ENCODE assay signal across 7 cellular contexts in genomic region chr1:241531195-241532172, GRCh38. TPM values are rescaled to one million over a fixed set of nuclear protein-coding genes. Genes with fewer than 3 reads are reported as not detected.
DNase-seq lines count a peak whose midpoint lies in the region; ATAC-seq, FAIRE-seq and TF ChIP-seq lines count a peak whose summit lies in the region.

No MANE protein-coding gene starts in this region.

- H3K36me3 Mint-ChIP-seq in IgD-negative memory B cell (peaks cover under 1% of the 10 kb centered on the region), immature natural killer cell (no peaks in the 10 kb centered on the region)

- peak; percentile 78 for FAIRE-seq in K562 (lab: Jason Lieb, UNC)

- H3K27me3 ChIP-seq in GM23248 (replicated peaks; ENCODE audit: insufficient read depth) (no peaks in the 10 kb centered on the region), K562 (ENCODE audit: control insufficient read depth in 2 of 2, insufficient read depth in 2 of 2, low read length in 2 of 2) (no peaks in the 10 kb centered on the region)

- H3K9me2 ChIP-seq in GM23248 (ENCODE audit: insufficient read depth): no peaks in the 10 kb centered on the region

- no TSS peak for BruUV-seq in K562 (replicated peaks; lab: Mats Ljungman, UMichigan)

- CTCF ChIA-PET in K562 (lab: Yijun Ruan, JAX; ENCODE audit: low intra/inter-chr PET ratio): interaction anchor here (0.6 to 2.9 kb wide), 12 partner anchors 9 to 1255 kb away, joined by 3 to 43 read pairs (median 4); partner anchors contain the start of genes EXO1 and MAP1LC3C

- peaks cover 20 to 32% (median 28%) of the 10 kb centered on the region in 3 donors for H3K4me1 Mint-ChIP-seq in IgD-negative memory B cell
- peaks cover 6 to 14% of the 10 kb centered on the region in 2 donors for H3K4me1 Mint-ChIP-seq in immature natural killer cell

- ATAC-seq in K562: peak; percentile 87

- peak overlapping the region; percentile 98 for H3K4me2 ChIP-seq in GM23248 (ENCODE audit: unreplicated experiment)
- H3K4me2 ChIP-seq in K562 (ENCODE audit: insufficient read depth, low read length): peak overlapping the region; percentile 69

- peak; percentile 95 to 97 for TF ChIP-seq RAD21 in K562 (CRISPR knock-in tag; conservative IDR thresholded peaks at IDR 0.05 in 1 of 2, IDR thresholded peaks at IDR 0.05 in 1 of 2)

- intact Hi-C loops in K562 (cut with micrococcal nuclease): loop anchor here (1.0 to 5.0 kb wide), 5 partner anchors 80 to 486 kb away; partner anchors contain the start of gene MAP1LC3C

- peak overlapping the region; percentile 97 for H2AFZ ChIP-seq in GM23248
- H2AFZ ChIP-seq in K562 (ENCODE audit: low read depth, low read length): peak overlapping the region; percentile 90

- POLR2A ChIA-PET in K562 (lab: Yijun Ruan, JAX): interaction anchor here (0.6 kb wide), 1 partner anchor 332 kb away, joined by 3 read pairs; no protein-coding TSS in a partner anchor

- H3K27ac ChIP-seq in GM23248 (peak overlapping the region; percentile 32), K562 (ENCODE audit: extremely low read depth, low read depth, low read length) (peak overlapping the region; percentile 48)

- in situ Hi-C loops in GM23248 (cut with MboI) (loop anchor here (10.0 kb wide), 1 partner anchor 303 kb away; no protein-coding TSS in a partner anchor), K562 (cut with MboI) (no loop called here)

- H3K9ac ChIP-seq in GM23248: peak overlapping the region; percentile 71
- peak overlapping the region in 1 of 2 experiments; percentile 60; a peak in 2 of 4 replicates for H3K9ac ChIP-seq in K562 (ENCODE audit: insufficient read depth in 1 of 2, low read depth in 2 of 2, low read length in 2 of 2)

- H4K20me1 ChIP-seq in GM23248 (ENCODE audit: insufficient read depth) (no peaks in the 10 kb centered on the region), K562 (replicated peaks; ENCODE audit: control insufficient read depth, insufficient read depth, low read length) (no peaks in the 10 kb centered on the region)

- no peaks in the 10 kb centered on the region for H3K36me3 ChIP-seq in GM23248 (ENCODE audit: low read depth)
- no peaks in the 10 kb centered on the region for H3K36me3 ChIP-seq in K562 (ENCODE audit: control insufficient read depth, insufficient read depth, low read length)

- TF ChIP-seq POLR2A in K562 (conservative IDR thresholded peaks at IDR 0.05): no peak

- H3K9me1 ChIP-seq in K562 (ENCODE audit: control insufficient read depth, insufficient read depth, low read length): no peaks in the 10 kb centered on the region

- H3K27me3 Mint-ChIP-seq in IgD-negative memory B cell (no peaks in the 10 kb centered on the region), immature natural killer cell (ENCODE audit: low read depth in 3 of 3) (peaks cover 0 to 11% (median 6%) of the 10 kb centered on the region in 3 donors)

- no peaks in the 10 kb centered on the region for H3F3A ChIP-seq in GM23248 (ENCODE audit: insufficient read depth)

- 1% methylated on average over 11 of the region's 11 CpGs for WGBS in GM23248 (ENCODE audit: low coverage in 1 of 2, low lambda C conversion rate in 2 of 2, missing lambda C conversion rate in 2 of 2), 2 experiments
- WGBS in K562 (ENCODE audit: insufficient coverage, low coverage, missing lambda C conversion rate): 2% methylated on average over 11 of the region's 11 CpGs

- no peak; the same call in 1 of the 2 replicates for TF ChIP-seq EP300 in K562 (IDR thresholded peaks at IDR 0.05; ENCODE audit: low read length)

- H3K9me3 ChIP-seq in GM23248 (ENCODE audit: low read depth): no peaks in the 10 kb centered on the region
- no peaks in the 10 kb centered on the region for H3K9me3 ChIP-seq in K562 (replicated peaks; ENCODE audit: control insufficient read depth, insufficient read depth, low read depth, low read length)

- H3K4me3 ChIP-seq in GM23248: peak overlapping the region; percentile 92
- peak overlapping the region; percentile 31 for H3K4me3 ChIP-seq in K562

- H3K9me3 Mint-ChIP-seq in IgD-negative memory B cell (no peaks in the 10 kb centered on the region), immature natural killer cell (no peaks in the 10 kb centered on the region)

- H3K79me2 ChIP-seq in GM23248 (ENCODE audit: insufficient read depth) (no peaks in the 10 kb centered on the region), K562 (ENCODE audit: control insufficient read depth, insufficient read depth, low read length) (no peaks in the 10 kb centered on the region)

- no peaks in the 10 kb centered on the region for H3K4me1 ChIP-seq in GM23248 (ENCODE audit: insufficient read depth)
- H3K4me1 ChIP-seq in K562 (replicated peaks in 1 of 2; ENCODE audit: control insufficient read depth in 2 of 2, insufficient read depth in 2 of 2, low read length in 2 of 2): peaks cover 0 to 4% of the 10 kb centered on the region in 2 experiments; a peak in 2 of 5 replicates

- peak; percentile 46 for TF ChIP-seq CTCF in GM10266 (IDR thresholded peaks at IDR 0.05; ENCODE audit: control insufficient read depth, insufficient read depth, low read depth, missing control alignments)
- TF ChIP-seq CTCF in K562 (IDR thresholded peaks at IDR 0.05 in 2 of 3, conservative IDR thresholded peaks at IDR 0.05 in 1 of 3; ENCODE audit: insufficient read depth in 2 of 3, low read depth in 1 of 3, low read length in 3 of 3): peak; percentile 55 to 91 (median 61)

- H3K27ac Mint-ChIP-seq in IgD-negative memory B cell (peak overlapping the region; percentile 87 to 99 (median 98)), immature natural killer cell (peak overlapping the region; percentile 73 to 95 (median 87))

- peak; percentile 22 for DNase-seq in GM10266 (ENCODE audit: extremely low spot score)
- peak; percentile 84 for DNase-seq in GM23248
- peak; percentile 79 to 97 for DNase-seq in NOMO-1 (lab: John Stamatoyannopoulos, UW; ENCODE audit: unreplicated experiment in 2 of 2)
- peak; percentile 32 to 83 (median 51) for DNase-seq in K562 (ENCODE audit: extremely low read depth in 1 of 4, low spot score in 3 of 4)
- peak; percentile 58 to 66 (median 64) for DNase-seq in immature natural killer cell
- peak; percentile 45 for DNase-seq in smooth muscle cell of the brain vasculature (ENCODE audit: low read depth, low spot score)

- H3K4me3 Mint-ChIP-seq in IgD-negative memory B cell (peak overlapping the region; percentile 94 to 98 (median 96)), immature natural killer cell (peak overlapping the region; percentile 96 to 100 (median 97))

TF ChIP-seq in K562, 482 proteins besides CTCF, POLR2A, EP300 and RAD21 (continues in another document):
- no peak for TF ChIP-seq EZH2 (IDR thresholded peaks at IDR 0.05; ENCODE audit: borderline replicate concordance, low read depth, low read length)

RNA-seq across cellular contexts. Expression of gene KMO, which starts 0.7 kb away (rescaled TPM):
- total RNA-seq in GM23248 (2014; rRNA removed; shearing (Covaris generic)): not detected in 2 replicates
- polyA plus RNA-seq in GM23248 (2016; fragmentation: Nextera tagmentation; extraction: Ambion mirVana): not detected in 2 replicates
- 10.9 TPM for polyA plus RNA-seq in IgD-negative memory B cell
- total RNA-seq in K562 (2011; cell fraction: chromatin; rRNA removed; ENCODE audit: low replicate concordance): not detected in 2 replicates
- total RNA-seq in K562 (2011; cell fraction: nucleolus; rRNA removed): not detected in 2 replicates
- 0.53 TPM in 1 of 2 replicates, not detected in the other for total RNA-seq in K562 (2011; cell fraction: nucleoplasm; rRNA removed)
- total RNA-seq in K562 (2014; rRNA removed): not detected in 2 replicates
- not detected in 2 replicates for total RNA-seq in K562 (2014; rRNA removed; fragmentation: Illumina TruSeq; extraction: Trizol)
- total RNA-seq in K562 (2015; rRNA removed; fragmentation: Illumina TruSeq; extraction: Trizol): 0.11 and 0.19 TPM in 2 replicates
- not detected in 2 replicates for total RNA-seq in K562 (2021)
- 0.01 and 0.03 TPM in 2 replicates for polyA plus RNA-seq in K562 (2011; rRNA removed)
- not detected in 2 replicates for polyA plus RNA-seq in K562 (2011; cell fraction: cytosol; rRNA removed)
- polyA plus RNA-seq in K562 (2011; cell fraction: nucleus; rRNA removed): 0.03 TPM in 1 of 2 replicates, not detected in the other
- polyA plus RNA-seq in K562 (2012): 0.06 and 0.12 TPM in 2 replicates
- not detected in 2 replicates for polyA plus RNA-seq in K562 (2014; fragmentation: Illumina TruSeq; extraction: Trizol)
- under 1 TPM in 1 of 2 experiments, not detected in 1; 0.01 TPM for polyA plus RNA-seq in K562 (2014; fragmentation: Nextera tagmentation; extraction: Ambion mirVana)
- 0.04 TPM in 1 of 2 replicates, not detected in the other for polyA plus RNA-seq in K562 (2014; rRNA removed)
- not detected in 2 replicates for polyA minus RNA-seq in K562 (2011; rRNA and poly(A)+ RNA removed)
- not detected in 2 replicates for polyA minus RNA-seq in K562 (2011; cell fraction: cytosol; rRNA and poly(A)+ RNA removed)
- polyA minus RNA-seq in K562 (2011; cell fraction: nucleus; rRNA and poly(A)+ RNA removed): 0.11 TPM in 1 of 2 replicates, not detected in the other
- not detected for polyA plus RNA-seq in immature natural killer cell

RNA-seq across cellular contexts. Expression of gene FH, which starts 11.9 kb away (rescaled TPM):
- 63.1 and 87.3 TPM in 2 replicates for total RNA-seq in GM23248 (2014; rRNA removed; shearing (Covaris generic))
- polyA plus RNA-seq in GM23248 (2016; fragmentation: Nextera tagmentation; extraction: Ambion mirVana): 71.7 and 74.5 TPM in 2 replicates
- 47.1 TPM for polyA plus RNA-seq in IgD-negative memory B cell
- 50.4 and 162 TPM in 2 replicates for total RNA-seq in K562 (2011; cell fraction: chromatin; rRNA removed; ENCODE audit: low replicate concordance)
- 40.0 and 44.2 TPM in 2 replicates for total RNA-seq in K562 (2011; cell fraction: nucleolus; rRNA removed)
- 59.3 and 65.7 TPM in 2 replicates for total RNA-seq in K562 (2011; cell fraction: nucleoplasm; rRNA removed)
- 130 and 160 TPM in 2 replicates for total RNA-seq in K562 (2014; rRNA removed)
- total RNA-seq in K562 (2014; rRNA removed; fragmentation: Illumina TruSeq; extraction: Trizol): 240 and 270 TPM in 2 replicates
- total RNA-seq in K562 (2015; rRNA removed; fragmentation: Illumina TruSeq; extraction: Trizol): 214 and 215 TPM in 2 replicates
- total RNA-seq in K562 (2021): 208 and 211 TPM in 2 replicates
- polyA plus RNA-seq in K562 (2011; rRNA removed): 184 and 233 TPM in 2 replicates
- 87.3 and 123 TPM in 2 replicates for polyA plus RNA-seq in K562 (2011; cell fraction: cytosol; rRNA removed)
- 59.9 and 94.3 TPM in 2 replicates for polyA plus RNA-seq in K562 (2011; cell fraction: nucleus; rRNA removed)
- polyA plus RNA-seq in K562 (2012): 169 and 211 TPM in 2 replicates
- 187 and 196 TPM in 2 replicates for polyA plus RNA-seq in K562 (2014; fragmentation: Illumina TruSeq; extraction: Trizol)
- polyA plus RNA-seq in K562 (2014; fragmentation: Nextera tagmentation; extraction: Ambion mirVana): 100 to 1,000 TPM; 117 to 163 TPM
- polyA plus RNA-seq in K562 (2014; rRNA removed): 224 and 237 TPM in 2 replicates
- polyA minus RNA-seq in K562 (2011; rRNA and poly(A)+ RNA removed): 394 and 403 TPM in 2 replicates
- 91.0 and 111 TPM in 2 replicates for polyA minus RNA-seq in K562 (2011; cell fraction: cytosol; rRNA and poly(A)+ RNA removed)
- polyA minus RNA-seq in K562 (2011; cell fraction: nucleus; rRNA and poly(A)+ RNA removed): 64.4 and 99.4 TPM in 2 replicates
- 10 to 100 TPM; 27.8 to 33.4 (median 28.5) TPM for polyA plus RNA-seq in immature natural killer cell

Comparison
In these comparisons a context has a peak if more than half of its experiments do, and no peak if none do; other contexts are left out.
1. Peak in every context shown above with its lines: DNase-seq, ATAC-seq, H3K4me3 ChIP-seq and H3K27ac ChIP-seq.
2. DNase-seq: peak in every context shown above with its lines; median percentile 88 in NOMO-1; 84 in GM23248; 64 in immature natural killer cell; 51 in K562; 45 in smooth muscle cell of the brain vasculature; 22 in GM10266.